Comparison of ENCODE assay signal across 9 cellular contexts in genomic region chr22:46612341-46612903, GRCh38. TPM values are rescaled to one million over a fixed set of nuclear protein-coding genes. Genes with fewer than 3 reads are reported as not detected.
DNase-seq lines count a peak whose midpoint lies in the region; ATAC-seq, FAIRE-seq and TF ChIP-seq lines count a peak whose summit lies in the region.
"Had no signal": no experiment of that assay in that cellular context is flagged by ENCODE, and none has a peak within 500 bp of the region (broad histone marks: within the 10 kb centered on the region; RNA-seq: fewer than 3 reads in every experiment).

No MANE protein-coding gene starts in this region.

- peak overlapping the region in 8 of 11 experiments; percentile 53 to 69 (median 64); a peak in 13 of 22 replicates for H3K27ac ChIP-seq in BLaER1 treated with 17β-estradiol and CSF1 and Interleukin-3, amounts not matched to agents 10 nM and 100 nM
- no peak overlapping the region for H3K27ac ChIP-seq in K562 (ENCODE audit: extremely low read depth, low read depth, low read length)

- FAIRE-seq in K562 (lab: Jason Lieb, UNC), result no peak

- WGBS in K562 (ENCODE audit: insufficient coverage, low coverage, missing lambda C conversion rate), result 84% methylated on average over 9 of the region's 13 CpGs

- no peak overlapping the region for H2AFZ ChIP-seq in K562 (ENCODE audit: low read depth, low read length)

- peak; percentile 51 for DNase-seq in Jurkat, Clone E6-1 (ENCODE audit: low read depth, low spot score)
- DNase-seq in K562 (ENCODE audit: extremely low read depth in 1 of 4, low spot score in 3 of 4), result no peak
- DNase-seq in mucosa of descending colon, result peak in 1 of 3 donors; percentile 51
- no peak for DNase-seq in SHP77 treated with DMSO at 0.1 percent for 48 hours (lab: John Stamatoyannopoulos, UW)
- DNase-seq: NCI-H1092 had no signal

- CTCF ChIA-PET in K562 (lab: Yijun Ruan, JAX; ENCODE audit: low intra/inter-chr PET ratio), result no interaction called here

- H3K79me2 ChIP-seq in K562 (ENCODE audit: control insufficient read depth, insufficient read depth, low read length), result peaks cover 70% of the 10 kb centered on the region

- peaks cover 0 to 5% (median 0%) of the 10 kb centered on the region in 11 experiments; a peak in 5 of 22 replicates for H3K9me3 ChIP-seq in BLaER1 treated with 17β-estradiol and CSF1 and Interleukin-3, amounts not matched to agents 10 nM and 100 nM (replicated peaks in 1 of 11)
- H3K9me3 ChIP-seq in K562 (replicated peaks; ENCODE audit: control insufficient read depth, insufficient read depth, low read depth, low read length), result peaks cover 1% of the 10 kb centered on the region; the same call in 1 of the 2 replicates
- H3K9me3 ChIP-seq in mucosa of descending colon, result no peaks in the 10 kb centered on the region

- H3K36me3 ChIP-seq in BLaER1 treated with 17β-estradiol and CSF1 and Interleukin-3, amounts not matched to agents 10 nM and 100 nM, result no peaks in the 10 kb centered on the region
- H3K36me3 ChIP-seq in K562 (ENCODE audit: control insufficient read depth, insufficient read depth, low read length) (peaks cover 2% of the 10 kb centered on the region; the same call in 1 of the 3 replicates), mucosa of descending colon (ENCODE audit: low read depth) (no peaks in the 10 kb centered on the region)

- H3K9ac ChIP-seq in BLaER1 treated with 17β-estradiol and CSF1 and Interleukin-3, amounts not matched to agents 10 nM and 100 nM, result peak overlapping the region; percentile 7 to 76 (median 63); a peak in 18 of 22 replicates
- H3K9ac ChIP-seq in K562 (ENCODE audit: insufficient read depth in 1 of 2, low read depth in 2 of 2, low read length in 2 of 2), result peak overlapping the region in 1 of 2 experiments; percentile 83; a peak in 2 of 4 replicates

- peaks cover 13 to 87% (median 51%) of the 10 kb centered on the region in 11 experiments; a peak in 18 of 22 replicates for H4K20me1 ChIP-seq in BLaER1 treated with 17β-estradiol and CSF1 and Interleukin-3, amounts not matched to agents 10 nM and 100 nM
- H4K20me1 ChIP-seq in K562 (replicated peaks; ENCODE audit: control insufficient read depth, insufficient read depth, low read length), result no peaks in the 10 kb centered on the region

- H3K9me1 ChIP-seq in K562 (ENCODE audit: control insufficient read depth, insufficient read depth, low read length), result no peaks in the 10 kb centered on the region

- intact Hi-C loops in K562 (cut with micrococcal nuclease), result no loop called here
- intact Hi-C loops in mucosa of descending colon (cut with DNase I, micrococcal nuclease), result no loop called here

- H3K27me3 ChIP-seq in BLaER1 treated with 17β-estradiol and CSF1 and Interleukin-3, amounts not matched to agents 10 nM and 100 nM, result peaks cover 0 to 30% (median 0%) of the 10 kb centered on the region in 11 experiments; a peak in 8 of 22 replicates
- H3K27me3 ChIP-seq in K562 (ENCODE audit: control insufficient read depth in 2 of 2, insufficient read depth in 2 of 2, low read length in 2 of 2), result no peaks in the 10 kb centered on the region

- no peak for TF ChIP-seq RAD21 in K562 (CRISPR knock-in tag; conservative IDR thresholded peaks at IDR 0.05 in 1 of 2, IDR thresholded peaks at IDR 0.05 in 1 of 2)

- in situ Hi-C loops in K562 (cut with MboI), result no loop called here

- ATAC-seq in K562, result peak; percentile 37; the same call in 2 of the 3 replicates
- ATAC-seq in mucosa of descending colon, result peak; percentile 5
- ATAC-seq in GM21717 (IDR thresholded peaks at IDR 0.05; ENCODE audit: unreplicated experiment), result no peak
- ATAC-seq in GM18909 (IDR thresholded peaks at IDR 0.05; ENCODE audit: poor library complexity, unreplicated experiment), result no peak
- no peak for ATAC-seq in HG03571 (IDR thresholded peaks at IDR 0.05; ENCODE audit: unreplicated experiment)

- peaks cover 48 to 80% (median 77%) of the 10 kb centered on the region in 10 experiments for H3K4me1 ChIP-seq in BLaER1 treated with 17β-estradiol and CSF1 and Interleukin-3, amounts not matched to agents 10 nM and 100 nM
- H3K4me1 ChIP-seq in K562 (replicated peaks in 1 of 2; ENCODE audit: control insufficient read depth in 2 of 2, insufficient read depth in 2 of 2, low read length in 2 of 2), result peaks cover 0 to 42% of the 10 kb centered on the region in 2 experiments; a peak in 3 of 5 replicates
- peaks cover 46% of the 10 kb centered on the region for H3K4me1 ChIP-seq in mucosa of descending colon (ENCODE audit: low read depth)

- POLR2A ChIA-PET in K562 (lab: Yijun Ruan, JAX), result interaction anchor here (0.7 kb wide), 1 partner anchor 84 kb away, joined by 3 read pairs; no protein-coding TSS in a partner anchor

- TF ChIP-seq EP300 in K562 (IDR thresholded peaks at IDR 0.05; ENCODE audit: low read length), result no peak

- H3K4me3 ChIP-seq in BLaER1 treated with 17β-estradiol and CSF1 and Interleukin-3, amounts not matched to agents 10 nM and 100 nM, result 0 out of 20 replicates have a peak overlapping the region, but pooled peaks of 1 of the 10 experiments have one; percentile 59
- H3K4me3 ChIP-seq in Jurkat, Clone E6-1 (ENCODE audit: low read length), result peak overlapping the region; percentile 71
- no peak overlapping the region for H3K4me3 ChIP-seq in K562
- H3K4me3 ChIP-seq in mucosa of descending colon, result no peak overlapping the region

- TF ChIP-seq CTCF in K562 (IDR thresholded peaks at IDR 0.05 in 2 of 3, conservative IDR thresholded peaks at IDR 0.05 in 1 of 3; ENCODE audit: insufficient read depth in 2 of 3, low read depth in 1 of 3, low read length in 3 of 3) (no peak), mucosa of descending colon (IDR thresholded peaks at IDR 0.05) (no peak)

- BruUV-seq in K562 (replicated peaks; lab: Mats Ljungman, UMichigan), result no TSS peak

- peak overlapping the region; percentile 86 to 99 (median 96) for H3K4me2 ChIP-seq in BLaER1 treated with 17β-estradiol and CSF1 and Interleukin-3, amounts not matched to agents 10 nM and 100 nM
- H3K4me2 ChIP-seq in K562 (ENCODE audit: insufficient read depth, low read length), result no peak overlapping the region

- TF ChIP-seq POLR2A in K562 (conservative IDR thresholded peaks at IDR 0.05), result no peak

TF ChIP-seq in K562, 482 proteins besides CTCF, POLR2A, EP300 and RAD21 (continues in another document):
- TF ChIP-seq ATF3 (IDR thresholded peaks at IDR 0.05), result no peak
- no peak for TF ChIP-seq ATF3 (CRISPR knock-in tag; conservative IDR thresholded peaks at IDR 0.05)
- no peak for TF ChIP-seq SMARCC2 (IDR thresholded peaks at IDR 0.05; ENCODE audit: low read depth)
- no peak for TF ChIP-seq ETV6 (IDR thresholded peaks at IDR 0.05; ENCODE audit: borderline replicate concordance in 1 of 2, low read depth in 2 of 2, low read length in 1 of 2)
- TF ChIP-seq ETV6 (CRISPR knock-in tag; IDR thresholded peaks at IDR 0.05; ENCODE audit: borderline replicate concordance), result no peak
- TF ChIP-seq U2AF2 (optimal IDR thresholded peaks at IDR 0.05; ENCODE audit: low read depth, low read length), result no peak
- TF ChIP-seq NCOR1 (IDR thresholded peaks at IDR 0.05), result no peak
- TF ChIP-seq ATF4 (CRISPR knock-in tag; IDR thresholded peaks at IDR 0.05), result no peak
- TF ChIP-seq ZNF639 (CRISPR knock-in tag; conservative IDR thresholded peaks at IDR 0.05 in 1 of 2, IDR thresholded peaks at IDR 0.05 in 1 of 2), result no peak

RNA-seq across cellular contexts. Expression of gene GRAMD4, which starts 7.8 kb away (rescaled TPM):
- 47.0 TPM for polyA plus RNA-seq in Jurkat, Clone E6-1 (2012; ENCODE audit: insufficient read depth, insufficient read length)
- total RNA-seq in K562 (2011; cell fraction: chromatin; rRNA removed; ENCODE audit: low replicate concordance), result 92.4 and 123 TPM in 2 replicates
- total RNA-seq in K562 (2011; cell fraction: nucleolus; rRNA removed), result 64.0 and 80.4 TPM in 2 replicates
- total RNA-seq in K562 (2011; cell fraction: nucleoplasm; rRNA removed), result 41.7 and 59.0 TPM in 2 replicates
- 44.8 and 52.4 TPM in 2 replicates for total RNA-seq in K562 (2014; rRNA removed)
- 13.6 and 14.1 TPM in 2 replicates for total RNA-seq in K562 (2014; rRNA removed; fragmentation: Illumina TruSeq; extraction: Trizol)
- 16.0 and 18.6 TPM in 2 replicates for total RNA-seq in K562 (2015; rRNA removed; fragmentation: Illumina TruSeq; extraction: Trizol)
- 44.0 and 45.4 TPM in 2 replicates for total RNA-seq in K562 (2021)
- polyA plus RNA-seq in K562 (2011; rRNA removed), result 31.9 and 35.5 TPM in 2 replicates
- polyA plus RNA-seq in K562 (2011; cell fraction: cytosol; rRNA removed), result 14.5 and 32.1 TPM in 2 replicates
- 70.0 and 77.3 TPM in 2 replicates for polyA plus RNA-seq in K562 (2011; cell fraction: nucleus; rRNA removed)
- polyA plus RNA-seq in K562 (2012), result 17.3 and 43.4 TPM in 2 replicates
- 13.7 and 15.3 TPM in 2 replicates for polyA plus RNA-seq in K562 (2014; fragmentation: Illumina TruSeq; extraction: Trizol)
- polyA plus RNA-seq in K562 (2014; fragmentation: Nextera tagmentation; extraction: Ambion mirVana), result under 1 TPM; 0.18 to 0.28 TPM
- polyA plus RNA-seq in K562 (2014; rRNA removed), result 31.5 and 37.3 TPM in 2 replicates
- polyA minus RNA-seq in K562 (2011; rRNA and poly(A)+ RNA removed), result 34.2 and 53.1 TPM in 2 replicates
- polyA minus RNA-seq in K562 (2011; cell fraction: cytosol; rRNA and poly(A)+ RNA removed), result 20.3 and 27.3 TPM in 2 replicates
- 21.4 and 52.2 TPM in 2 replicates for polyA minus RNA-seq in K562 (2011; cell fraction: nucleus; rRNA and poly(A)+ RNA removed)
- 100 to 1,000 TPM; 114 to 203 (median 197) TPM for total RNA-seq in mucosa of descending colon

Comparison
In these comparisons a context has a peak if more than half of its experiments do, and no peak if none do; other contexts are left out.
1. ATAC-seq: peak in K562 (single experiment) and mucosa of descending colon (single experiment); none in GM21717 (single experiment), GM18909 (single experiment) and HG03571 (single experiment).